1 cellular context compared by ENCODE assay signal in the genomic region with DNA sequence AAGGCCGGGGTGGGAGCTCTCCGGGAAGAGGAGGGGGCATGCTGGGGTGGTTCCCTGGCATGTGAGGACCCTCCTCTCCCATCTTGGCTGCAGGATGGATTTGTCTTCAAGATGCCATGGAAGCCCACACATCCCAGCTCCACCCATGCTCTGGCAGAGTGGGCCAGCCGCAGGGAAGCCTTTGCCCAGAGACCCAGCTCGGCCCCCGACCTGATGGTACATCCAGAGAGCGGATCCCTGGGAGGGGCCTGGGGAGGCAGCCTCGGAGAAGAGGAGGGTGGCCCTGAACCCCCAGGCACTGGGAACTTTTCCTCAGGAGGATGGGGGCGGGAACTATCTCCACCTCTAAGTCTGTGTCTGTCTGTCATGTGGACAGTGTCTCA.
TF ChIP-seq lines count a peak whose summit lies in the region.

No MANE protein-coding gene starts in this region.

TF ChIP-seq in SK-N-SH, 30 proteins besides CTCF, POLR2A, EP300 and RAD21:
- TF ChIP-seq SIN3A (IDR thresholded peaks at IDR 0.05; ENCODE audit: borderline replicate concordance, low read depth, low read length) (no peak), FOSL2 (IDR thresholded peaks at IDR 0.05; ENCODE audit: borderline replicate concordance, low read depth) (no peak), ELF1 (IDR thresholded peaks at IDR 0.05) (no peak), TEAD4 (IDR thresholded peaks at IDR 0.05; ENCODE audit: borderline replicate concordance, insufficient read depth) (no peak), TCF12 (IDR thresholded peaks at IDR 0.05) (no peak), TAF1 (IDR thresholded peaks at IDR 0.05; ENCODE audit: borderline replicate concordance, low read depth, low read length) (no peak), RCOR1 (IDR thresholded peaks at IDR 0.05; ENCODE audit: low read length) (no peak), MXI1 (IDR thresholded peaks at IDR 0.05; ENCODE audit: low read depth, low read length) (no peak), GATA2 (CRISPR knock-in tag; IDR thresholded peaks at IDR 0.05) (no peak), GABPA (IDR thresholded peaks at IDR 0.05; ENCODE audit: low read depth) (no peak), FOXM1 (IDR thresholded peaks at IDR 0.05; ENCODE audit: low read depth) (no peak)
- TF ChIP-seq, protein P1, sequence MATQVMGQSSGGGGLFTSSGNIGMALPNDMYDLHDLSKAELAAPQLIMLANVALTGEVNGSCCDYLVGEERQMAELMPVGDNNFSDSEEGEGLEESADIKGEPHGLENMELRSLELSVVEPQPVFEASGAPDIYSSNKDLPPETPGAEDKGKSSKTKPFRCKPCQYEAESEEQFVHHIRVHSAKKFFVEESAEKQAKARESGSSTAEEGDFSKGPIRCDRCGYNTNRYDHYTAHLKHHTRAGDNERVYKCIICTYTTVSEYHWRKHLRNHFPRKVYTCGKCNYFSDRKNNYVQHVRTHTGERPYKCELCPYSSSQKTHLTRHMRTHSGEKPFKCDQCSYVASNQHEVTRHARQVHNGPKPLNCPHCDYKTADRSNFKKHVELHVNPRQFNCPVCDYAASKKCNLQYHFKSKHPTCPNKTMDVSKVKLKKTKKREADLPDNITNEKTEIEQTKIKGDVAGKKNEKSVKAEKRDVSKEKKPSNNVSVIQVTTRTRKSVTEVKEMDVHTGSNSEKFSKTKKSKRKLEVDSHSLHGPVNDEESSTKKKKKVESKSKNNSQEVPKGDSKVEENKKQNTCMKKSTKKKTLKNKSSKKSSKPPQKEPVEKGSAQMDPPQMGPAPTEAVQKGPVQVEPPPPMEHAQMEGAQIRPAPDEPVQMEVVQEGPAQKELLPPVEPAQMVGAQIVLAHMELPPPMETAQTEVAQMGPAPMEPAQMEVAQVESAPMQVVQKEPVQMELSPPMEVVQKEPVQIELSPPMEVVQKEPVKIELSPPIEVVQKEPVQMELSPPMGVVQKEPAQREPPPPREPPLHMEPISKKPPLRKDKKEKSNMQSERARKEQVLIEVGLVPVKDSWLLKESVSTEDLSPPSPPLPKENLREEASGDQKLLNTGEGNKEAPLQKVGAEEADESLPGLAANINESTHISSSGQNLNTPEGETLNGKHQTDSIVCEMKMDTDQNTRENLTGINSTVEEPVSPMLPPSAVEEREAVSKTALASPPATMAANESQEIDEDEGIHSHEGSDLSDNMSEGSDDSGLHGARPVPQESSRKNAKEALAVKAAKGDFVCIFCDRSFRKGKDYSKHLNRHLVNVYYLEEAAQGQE (IDR thresholded peaks at IDR 0.05; ENCODE audit: low read depth, low read length): no peak
